ENCODE assay signal across 8 cellular contexts in the genomic region with DNA sequence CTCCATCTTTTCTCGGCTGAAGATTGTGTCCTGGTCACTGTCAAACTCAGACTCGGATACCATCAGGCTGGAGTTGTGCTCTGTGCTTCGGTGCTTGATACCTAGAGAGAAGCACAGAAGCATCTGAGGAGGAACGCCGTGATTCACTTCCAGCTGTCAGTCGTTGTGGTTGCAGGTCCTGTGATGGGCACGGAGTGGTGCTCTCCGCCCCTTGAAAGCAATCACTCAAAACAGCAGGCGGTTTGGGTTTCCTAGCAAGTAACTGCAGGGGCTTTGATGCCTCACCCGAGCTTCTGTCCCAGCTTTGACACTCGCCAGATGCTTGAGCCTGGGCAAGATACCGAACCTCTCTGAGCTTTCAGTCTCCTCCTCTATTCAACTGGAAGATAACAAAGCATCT. TPM values are rescaled to one million over a fixed set of nuclear protein-coding genes. Genes with fewer than 3 reads are reported as not detected.
DNase-seq lines count a peak whose midpoint lies in the region; ATAC-seq and TF ChIP-seq lines count a peak whose summit lies in the region.

No MANE protein-coding gene starts in this region.

- DNase-seq in NCI-H82 (lab: John Stamatoyannopoulos, UW) (peak; percentile 88), thyroid gland (no peak), COLO829 (ENCODE audit: low spot score) (no peak)
- DNase-seq in stimulated activated CD4-positive, alpha-beta T cell treated with anti-CD3 and anti-CD28 coated beads, Interleukin-2, amount 100 ng/mL, for 24 hours = peak; percentile 22 to 45

- TF ChIP-seq POLR2A in thyroid gland (IDR thresholded peaks at IDR 0.05) = no peak

- H3K9me3 Mint-ChIP-seq in activated T-helper 17 cell treated with anti-CD3 and anti-CD28 coated beads, Interleukin-2, amount 50 U/mL, for 72 hours = no peaks in the 10 kb centered on the region

- H3K4me1 ChIP-seq in thyroid gland = no peaks in the 10 kb centered on the region

- no peaks in the 10 kb centered on the region for H3K36me3 Mint-ChIP-seq in activated T-helper 17 cell treated with anti-CD3 and anti-CD28 coated beads, Interleukin-2, amount 50 U/mL, for 72 hours (ENCODE audit: low read depth)

- ATAC-seq in GM18909 (IDR thresholded peaks at IDR 0.05; ENCODE audit: poor library complexity, unreplicated experiment) (peak; percentile 60), GM21367 (IDR thresholded peaks at IDR 0.05; ENCODE audit: unreplicated experiment) (no peak), HG03378 (IDR thresholded peaks at IDR 0.05; ENCODE audit: unreplicated experiment) (no peak)
- ATAC-seq in activated T-helper 17 cell treated with anti-CD3 and anti-CD28 coated beads, Interleukin-2, amount 50 U/mL, for 72 hours (replicated peaks) = peak; percentile 51

- H3K4me1 Mint-ChIP-seq in activated T-helper 17 cell treated with anti-CD3 and anti-CD28 coated beads, Interleukin-2, amount 50 U/mL, for 72 hours = no peaks in the 10 kb centered on the region

- no peaks in the 10 kb centered on the region for H3K9me3 ChIP-seq in thyroid gland

- no peak for TF ChIP-seq CTCF in thyroid gland (IDR thresholded peaks at IDR 0.05)

- no peak overlapping the region for H3K4me3 Mint-ChIP-seq in activated T-helper 17 cell treated with anti-CD3 and anti-CD28 coated beads, Interleukin-2, amount 50 U/mL, for 72 hours

- peaks cover 14% of the 10 kb centered on the region for H3K27me3 Mint-ChIP-seq in activated T-helper 17 cell treated with anti-CD3 and anti-CD28 coated beads, Interleukin-2, amount 50 U/mL, for 72 hours

- H3K27me3 ChIP-seq in thyroid gland = no peaks in the 10 kb centered on the region

- WGBS in thyroid gland, 2 donors = 23 to 29% methylated on average over 12 of the region's 12 CpGs

- H3K4me3 ChIP-seq in thyroid gland (replicated peaks in 1 of 3) = no peak overlapping the region

- intact Hi-C loops in thyroid gland (cut with DNase I) = no loop called here

- no peak overlapping the region for H3K27ac Mint-ChIP-seq in activated T-helper 17 cell treated with anti-CD3 and anti-CD28 coated beads, Interleukin-2, amount 50 U/mL, for 72 hours

- H3K27ac ChIP-seq in thyroid gland = no peak overlapping the region

- H3K36me3 ChIP-seq in thyroid gland = no peaks in the 10 kb centered on the region

RNA-seq across cellular contexts. Expression of a gene that starts 52.5 kb away (rescaled TPM):
- 1 to 10 TPM; 4.5 to 6.4 TPM for total RNA-seq in activated T-helper 17 cell treated with anti-CD3 and anti-CD28 coated beads, Interleukin-2, amount 50 U/mL, for 72 hours
- 10 to 100 TPM; 10.7 to 20.4 (median 18.8) TPM for total RNA-seq in thyroid gland

RNA-seq across cellular contexts. Expression of a gene that starts 57.9 kb away (rescaled TPM):
- under 1 TPM; 0.73 to 0.79 TPM for total RNA-seq in activated T-helper 17 cell treated with anti-CD3 and anti-CD28 coated beads, Interleukin-2, amount 50 U/mL, for 72 hours
- total RNA-seq in thyroid gland = 10 to 100 TPM in 1 of 4 donors, 1 to 10 TPM in 3; 5.1 to 15.2 (median 8.5) TPM

Comparison
In these comparisons a context has a peak if more than half of its experiments do, and no peak if none do; other contexts are left out.
1. ATAC-seq: peak in GM18909 (single experiment) and activated T-helper 17 cell treated with anti-CD3 and anti-CD28 coated beads, Interleukin-2, amount 50 U/mL, for 72 hours (single experiment); none in GM21367 (single experiment) and HG03378 (single experiment).
2. DNase-seq: peak in NCI-H82 (single experiment) and stimulated activated CD4-positive, alpha-beta T cell treated with anti-CD3 and anti-CD28 coated beads, Interleukin-2, amount 100 ng/mL, for 24 hours (2 of 2); none in thyroid gland (0 of 2) and COLO829 (single experiment).